In the genomic region with DNA sequence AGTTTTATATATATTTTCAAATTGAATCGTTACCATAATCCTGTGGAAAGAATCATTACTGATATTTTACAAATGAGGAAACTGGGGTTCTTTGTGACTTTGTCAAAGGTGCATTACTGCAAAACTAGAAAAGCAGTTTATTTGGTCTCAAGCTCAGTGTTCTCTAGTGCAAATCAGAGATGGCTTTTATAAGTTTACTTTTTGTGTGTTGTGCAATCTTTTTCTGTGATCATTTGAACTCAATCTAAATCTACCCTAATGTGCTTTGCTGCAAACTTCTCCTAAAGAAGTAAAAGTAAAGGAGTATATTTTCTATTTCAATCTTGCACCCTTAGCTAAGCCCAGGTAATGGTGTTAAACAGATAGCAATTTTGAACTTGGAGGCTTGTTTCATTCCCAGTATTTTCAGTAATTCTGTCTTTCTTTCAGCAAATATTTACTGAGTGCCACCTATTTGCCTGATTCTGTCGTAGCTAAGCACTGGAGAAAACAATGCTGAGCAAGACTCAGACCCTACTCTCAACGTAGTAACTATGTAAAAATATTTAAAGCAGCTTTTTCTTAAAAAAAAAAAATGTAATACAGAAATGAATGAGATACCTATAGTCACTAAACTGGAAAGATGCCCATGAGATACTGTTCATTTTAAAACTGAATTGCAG, we compare ENCODE assay signal across 8 cellular contexts.
"Had no signal": no experiment of that assay in that cellular context is flagged by ENCODE, and none has a peak within 500 bp of the region (broad histone marks: within the 10 kb centered on the region; RNA-seq: fewer than 3 reads in every experiment).

No MANE protein-coding gene starts in this region.

- H3K4me3 ChIP-seq: HAP-1, K562 had no signal

- H3K4me3 Mint-ChIP-seq: HFFc6 had no signal

- H3K27ac Mint-ChIP-seq: HFFc6 had no signal

- DNase-seq: GOT3, H7, HFFc6, KG1 had no signal

- H3K4me1 ChIP-seq: HAP-1 had no signal

- H3K9me3 Mint-ChIP-seq: HFFc6 had no signal

- FAIRE-seq: HTR-8/SVneo, K562 had no signal

- H3K9me3 ChIP-seq: HAP-1 had no signal

- ATAC-seq: HCT116, K562 had no signal
